In genomic region chr17:19019041-19019941, GRCh38 we compare ENCODE assay signal across 1 cellular context.
TF ChIP-seq lines count a peak whose summit lies in the region.

No MANE protein-coding gene starts in this region.

TF ChIP-seq in GM23338, 12 proteins besides CTCF, POLR2A, EP300 and RAD21 (continued from another document):
- no peak for TF ChIP-seq ZNF462 (CRISPR knock-in tag; IDR thresholded peaks at IDR 0.05)
- no peak for TF ChIP-seq ZNF114 (CRISPR knock-in tag; IDR thresholded peaks at IDR 0.05)
